Comparison of ENCODE assay signal across 31 cellular contexts in the genomic region with DNA sequence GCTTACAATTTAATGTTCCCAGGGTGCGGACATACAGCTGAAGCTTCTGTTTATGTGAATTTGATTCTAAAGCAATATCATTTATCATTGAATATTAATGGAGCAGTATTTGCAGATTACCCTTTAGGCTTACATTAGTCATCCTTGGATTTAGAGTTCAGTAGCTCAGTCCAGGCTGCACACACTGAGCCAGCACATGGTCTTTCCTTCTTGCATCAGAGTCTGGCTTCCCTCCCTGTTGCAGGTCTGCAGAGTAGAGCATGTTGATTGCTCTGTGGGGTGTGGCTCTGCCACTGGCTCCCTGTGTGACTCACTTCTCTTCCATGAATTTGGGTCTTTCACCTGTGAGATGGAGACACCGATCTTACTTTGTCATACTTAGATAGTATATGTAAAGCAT. TPM values are rescaled to one million over a fixed set of nuclear protein-coding genes. Genes with fewer than 3 reads are reported as not detected.
DNase-seq lines count a peak whose midpoint lies in the region; ATAC-seq, FAIRE-seq and TF ChIP-seq lines count a peak whose summit lies in the region.
"Had no signal": no experiment of that assay in that cellular context is flagged by ENCODE, and none has a peak within 500 bp of the region (broad histone marks: within the 10 kb centered on the region; RNA-seq: fewer than 3 reads in every experiment).

No MANE protein-coding gene starts in this region.

- intact Hi-C loops in PC-3 (cut with micrococcal nuclease), result loop anchor here (5.0 kb wide), 1 partner anchor 245 kb away; no protein-coding TSS in a partner anchor

- no peaks in the 10 kb centered on the region for H3K9me3 ChIP-seq in PC-3 (ENCODE audit: low read length)
- H3K9me3 ChIP-seq: heart right ventricle, thoracic aorta had no signal

- ATAC-seq in PC-3 (peak; percentile 42), HG03159 (IDR thresholded peaks at IDR 0.05; ENCODE audit: unreplicated experiment) (no peak)
- ATAC-seq: activated CD4-positive, alpha-beta T cell treated with anti-CD3 and anti-CD28 coated beads for 36 hours; activated T-cell treated with anti-CD3 and anti-CD28 coated beads, Interleukin-2, amount 50 U/mL, for 72 hours; GM23338; heart right ventricle; left colon; T-cell had no signal

- H3K9me2 ChIP-seq in PC-3 (replicated peaks; ENCODE audit: low read length), result no peaks in the 10 kb centered on the region

- FAIRE-seq in GM19239 (lab: Jason Lieb, UNC), result no peak
- FAIRE-seq: TTC549 had no signal

- H3K27me3 ChIP-seq in PC-3 (ENCODE audit: low read length), result peaks cover 72% of the 10 kb centered on the region
- H3K27me3 ChIP-seq: dorsolateral prefrontal cortex had no signal

- TF ChIP-seq CTCF in PC-3 (conservative IDR thresholded peaks at IDR 0.05; ENCODE audit: low read depth, low read length), result no peak
- TF ChIP-seq CTCF in epithelial cell of esophagus (IDR thresholded peaks at IDR 0.05; ENCODE audit: insufficient read depth, low read depth, low read length, missing control alignments), result no peak

- POLR2A ChIA-PET in PC-3 (lab: Charles Lee; ENCODE audit: unreplicated experiment), result no interaction called here

- no peaks in the 10 kb centered on the region for H3F3A ChIP-seq in PC-3 (ENCODE audit: low read length, unreplicated experiment)

- peak; percentile 41 for DNase-seq in Daoy (ENCODE audit: low read depth)
- DNase-seq in NCI-H2029 (lab: John Stamatoyannopoulos, UW), result peak; percentile 87
- DNase-seq in PC-3, result peak; percentile 49
- peak; percentile 6 for DNase-seq in epithelial cell of esophagus (ENCODE audit: low read depth)
- no peak for DNase-seq in GM19239 (ENCODE audit: insufficient read length, low spot score)
- no peak for DNase-seq in COLO829 (ENCODE audit: low spot score)
- DNase-seq: activated CD4-positive, alpha-beta T cell treated with anti-CD3 and anti-CD28 coated beads for 36 hours; activated naive CD4-positive, alpha-beta T cell treated with anti-CD3 and anti-CD28 coated beads, Interleukin-2, amount 10 ng/mL, durations not matched to agents 7 days and 5 days; activated T-cell treated with anti-CD3 and anti-CD28 coated beads, Interleukin-2, amount 50 U/mL, for 72 hours; CD4-positive, alpha-beta T cell; central memory CD4-positive, alpha-beta T cell; DMS79 treated with DMSO at 0.1 percent for 48 hours; heart right ventricle; IMR-90; left colon; mesenchymal stem cell; naive B cell; NCI-H1417 treated with DMSO at 0.1 percent for 48 hours; NCI-H446; occipital lobe; Right ventricle myocardium superior; stimulated activated CD4-positive, alpha-beta T cell treated with anti-CD3 and anti-CD28 coated beads, Interleukin-2, amount 100 ng/mL, for 48 hours; stimulated activated naive CD4-positive, alpha-beta T cell; T-cell had no signal

- CTCF ChIA-PET in PC-3 (lab: Charles Lee), result no interaction called here

- H3K36me3 ChIP-seq in PC-3 (ENCODE audit: low read depth, low read length), result no peaks in the 10 kb centered on the region
- H3K36me3 ChIP-seq: heart right ventricle, thoracic aorta had no signal

- H3K4me2 ChIP-seq in PC-3 (ENCODE audit: low read length), result no peak overlapping the region
- H3K4me2 ChIP-seq: GM23338, smooth muscle cell had no signal

- no peak overlapping the region for H3K27ac ChIP-seq in PC-3 (ENCODE audit: low read length)
- H3K27ac ChIP-seq: heart right ventricle, thoracic aorta had no signal

- BruUV-seq in PC-3 (replicated peaks; lab: Mats Ljungman, UMichigan), result no TSS peak

- H4K20me1 ChIP-seq in PC-3 (ENCODE audit: low read length), result no peaks in the 10 kb centered on the region

- no peaks in the 10 kb centered on the region for H3K79me2 ChIP-seq in PC-3 (ENCODE audit: low read length)

- H2AFZ ChIP-seq in PC-3 (ENCODE audit: low read length), result no peak overlapping the region
- H2AFZ ChIP-seq: GM23338 had no signal

- H3K4me1 ChIP-seq in PC-3 (ENCODE audit: insufficient read depth, low read length), result peaks cover 4% of the 10 kb centered on the region; the same call in 1 of the 2 replicates
- H3K4me1 ChIP-seq: heart right ventricle had no signal

- H3K9ac ChIP-seq in PC-3 (ENCODE audit: low read length), result no peak overlapping the region

- no peak overlapping the region for H3K4me3 ChIP-seq in PC-3 (ENCODE audit: low read length)
- no peak overlapping the region for H3K4me3 ChIP-seq in epithelial cell of esophagus (ENCODE audit: low read length)
- H3K4me3 ChIP-seq: dorsolateral prefrontal cortex, GM23338, heart right ventricle, smooth muscle cell, thoracic aorta had no signal

RNA-seq across cellular contexts. Expression of a gene that starts 36.8 kb away (rescaled TPM):
- total RNA-seq in Daoy (2014; rRNA removed; shearing (Covaris generic)), result not detected in 2 replicates
- 0.07 TPM in 1 of 2 replicates, not detected in the other for total RNA-seq in PC-3 (2014; rRNA removed)
- total RNA-seq: activated CD4-positive, alpha-beta T cell treated with anti-CD3 and anti-CD28 coated beads for 36 hours; activated T-cell treated with anti-CD3 and anti-CD28 coated beads, Interleukin-2, amount 50 U/mL, for 72 hours; CD4-positive, alpha-beta T cell; GM23338; IMR-90; M059J; T-cell; thoracic aorta had no signal

Comparison
In these comparisons a context has a peak if more than half of its experiments do, and no peak if none do; other contexts are left out.
1. DNase-seq: peak in Daoy (single experiment), NCI-H2029 (single experiment), PC-3 (single experiment) and epithelial cell of esophagus (single experiment); none in GM19239 (single experiment) and COLO829 (single experiment).